Comparison of ENCODE assay signal across 10 cellular contexts in genomic region chr3:29453278-29453961, GRCh38.
A peak's percentile ranks its signal among the peaks of the same experiment; 100 is the strongest.
DNase-seq lines count a peak whose midpoint lies in the region; ATAC-seq, FAIRE-seq and TF ChIP-seq lines count a peak whose summit lies in the region.
"Had no signal": no experiment of that assay in that cellular context is flagged by ENCODE, and none has a peak within 500 bp of the region (broad histone marks: within the 10 kb centered on the region; RNA-seq: fewer than 3 reads in every experiment).

No MANE protein-coding gene starts in this region.

- H3K4me3 Mint-ChIP-seq in astrocyte (ENCODE audit: unreplicated experiment), result no peak overlapping the region
- no peak overlapping the region for H3K4me3 Mint-ChIP-seq in stimulated activated naive B cell treated with anti-CD40 and anti-IgM and Interleukin-4, amounts not matched to agents 10 μg/mL and 1 μg/mL and 100 μg/mL, for 72 hours

- intact Hi-C loops in left colon (cut with DNase I, micrococcal nuclease), result no loop called here

- H3K4me2 ChIP-seq in astrocyte (ENCODE audit: low read length), result peak overlapping the region; percentile 8

- no peaks in the 10 kb centered on the region for H3K9me3 ChIP-seq in astrocyte (ENCODE audit: insufficient read depth, low read depth, low read length)

- H3K27ac ChIP-seq in astrocyte (ENCODE audit: low read depth, low read length) (no peak overlapping the region), substantia nigra (ENCODE audit: low read depth, low read length, poor library complexity, severe bottlenecking) (no peak overlapping the region), brain microvascular endothelial cell (no peak overlapping the region)

- no peak overlapping the region for H3K27ac Mint-ChIP-seq in astrocyte (ENCODE audit: unreplicated experiment)
- no peak overlapping the region for H3K27ac Mint-ChIP-seq in stimulated activated naive B cell treated with anti-CD40 and anti-IgM and Interleukin-4, amounts not matched to agents 10 μg/mL and 1 μg/mL and 100 μg/mL, for 72 hours

- ATAC-seq in left colon (peak; percentile 64), HG02840 (IDR thresholded peaks at IDR 0.05; ENCODE audit: low FRiP score, unreplicated experiment) (no peak)
- no peak for ATAC-seq in stimulated activated naive B cell treated with anti-CD40 and anti-IgM and Interleukin-4, amounts not matched to agents 10 μg/mL and 1 μg/mL and 100 μg/mL, for 72 hours (replicated peaks)

- peaks cover 5% of the 10 kb centered on the region for H3K36me3 Mint-ChIP-seq in astrocyte (ENCODE audit: low read depth, unreplicated experiment)
- no peaks in the 10 kb centered on the region for H3K36me3 Mint-ChIP-seq in stimulated activated naive B cell treated with anti-CD40 and anti-IgM and Interleukin-4, amounts not matched to agents 10 μg/mL and 1 μg/mL and 100 μg/mL, for 72 hours

- no peak overlapping the region for H2AFZ ChIP-seq in astrocyte (ENCODE audit: low read depth, low read length)

- H3K27me3 ChIP-seq in astrocyte (ENCODE audit: insufficient read depth, low read length) (no peaks in the 10 kb centered on the region), brain microvascular endothelial cell (replicated peaks) (no peaks in the 10 kb centered on the region)

- no peak overlapping the region for H3K9ac ChIP-seq in astrocyte (ENCODE audit: low read length)

- no peak for FAIRE-seq in astrocyte (lab: Jason Lieb, UNC)
- FAIRE-seq: HTR-8/SVneo had no signal

- no peaks in the 10 kb centered on the region for H3K79me2 ChIP-seq in astrocyte (ENCODE audit: insufficient read depth, low read length)

- no peaks in the 10 kb centered on the region for H4K20me1 ChIP-seq in astrocyte (ENCODE audit: insufficient read depth, low read length)

- H3K27me3 Mint-ChIP-seq in astrocyte (ENCODE audit: low read depth, unreplicated experiment), result no peaks in the 10 kb centered on the region
- no peaks in the 10 kb centered on the region for H3K27me3 Mint-ChIP-seq in stimulated activated naive B cell treated with anti-CD40 and anti-IgM and Interleukin-4, amounts not matched to agents 10 μg/mL and 1 μg/mL and 100 μg/mL, for 72 hours

- H3K4me1 ChIP-seq in astrocyte (ENCODE audit: insufficient read depth, low read length), result no peaks in the 10 kb centered on the region

- TF ChIP-seq CTCF in astrocyte (IDR thresholded peaks at IDR 0.05; ENCODE audit: insufficient read depth, low read depth, low read length), result no peak
- TF ChIP-seq CTCF in brain microvascular endothelial cell (IDR thresholded peaks at IDR 0.05; ENCODE audit: low read depth, low read length, missing control alignments), result no peak

- H3K36me3 ChIP-seq in astrocyte (ENCODE audit: insufficient read depth, low read length), result peaks cover 4% of the 10 kb centered on the region
- H3K36me3 ChIP-seq in brain microvascular endothelial cell (replicated peaks), result no peaks in the 10 kb centered on the region

- no peaks in the 10 kb centered on the region for H3K9me3 Mint-ChIP-seq in astrocyte (ENCODE audit: unreplicated experiment)
- H3K9me3 Mint-ChIP-seq in stimulated activated naive B cell treated with anti-CD40 and anti-IgM and Interleukin-4, amounts not matched to agents 10 μg/mL and 1 μg/mL and 100 μg/mL, for 72 hours, result no peaks in the 10 kb centered on the region

- in situ Hi-C loops in brain microvascular endothelial cell (cut with HindIII; ENCODE audit: low pct_ligation_motif_present, low sequenced_read_pairs), result no loop called here

- H3K4me3 ChIP-seq in astrocyte (ENCODE audit: insufficient read depth, low read depth, low read length) (no peak overlapping the region), brain microvascular endothelial cell (ENCODE audit: low read depth, low read length) (no peak overlapping the region)

- DNase-seq in NCI-H1694 (lab: John Stamatoyannopoulos, UW) (peak; percentile 23), astrocyte (ENCODE audit: low read depth) (no peak), left colon (peak; percentile 14 to 44), substantia nigra (lab: John Stamatoyannopoulos, UW) (peak in 29 of 49 donors; percentile 3 to 51 (median 28)), brain microvascular endothelial cell (no peak)
- DNase-seq in stimulated activated CD4-positive, alpha-beta T cell treated with anti-CD3 and anti-CD28 coated beads, Interleukin-4, amount 100 ng/mL, for 24 hours, result no peak
- no peak for DNase-seq in stimulated activated naive B cell treated with anti-CD40 and anti-IgM and Interleukin-4, amounts not matched to agents 10 μg/mL and 1 μg/mL and 100 μg/mL, for 72 hours
- DNase-seq: activated CD8-positive, alpha-beta memory T cell treated with anti-CD3 and anti-CD28 coated beads, Interleukin-2, amount 50 U/mL, for 48 hours had no signal

- H3K4me1 Mint-ChIP-seq in astrocyte (ENCODE audit: low read depth, unreplicated experiment), result peaks cover 13% of the 10 kb centered on the region
- no peaks in the 10 kb centered on the region for H3K4me1 Mint-ChIP-seq in stimulated activated naive B cell treated with anti-CD40 and anti-IgM and Interleukin-4, amounts not matched to agents 10 μg/mL and 1 μg/mL and 100 μg/mL, for 72 hours

Comparison
In these comparisons a context has a peak if more than half of its experiments do, and no peak if none do; other contexts are left out.
1. DNase-seq: peak in NCI-H1694 (single experiment), left colon (2 of 2) and substantia nigra (29 of 49); none in astrocyte (single experiment), stimulated activated CD4-positive, alpha-beta T cell treated with anti-CD3 and anti-CD28 coated beads, Interleukin-4, amount 100 ng/mL, for 24 hours (single experiment), brain microvascular endothelial cell (single experiment) and stimulated activated naive B cell treated with anti-CD40 and anti-IgM and Interleukin-4, amounts not matched to agents 10 μg/mL and 1 μg/mL and 100 μg/mL, for 72 hours (single experiment).